ENCODE assay signal across 13 cellular contexts in genomic region chr11:45161252-45162063, GRCh38. TPM values are rescaled to one million over a fixed set of nuclear protein-coding genes. Genes with fewer than 3 reads are reported as not detected.
DNase-seq lines count a peak whose midpoint lies in the region; ATAC-seq and TF ChIP-seq lines count a peak whose summit lies in the region.
"Had no signal": no experiment of that assay in that cellular context is flagged by ENCODE, and none has a peak within 500 bp of the region (broad histone marks: within the 10 kb centered on the region; RNA-seq: fewer than 3 reads in every experiment).

No MANE protein-coding gene starts in this region.

- no peaks in the 10 kb centered on the region for H3K27me3 Mint-ChIP-seq in nephron progenitor cell (ENCODE audit: low read depth, poor library complexity)
- H3K27me3 Mint-ChIP-seq: activated naive CD8-positive, alpha-beta T cell treated with anti-CD3 and anti-CD28 coated beads, Interleukin-2, amount 10 ng/mL, durations not matched to agents 7 days and 5 days had no signal

- H3K9me3 Mint-ChIP-seq in nephron progenitor cell, result no peaks in the 10 kb centered on the region
- H3K9me3 Mint-ChIP-seq: activated naive CD8-positive, alpha-beta T cell treated with anti-CD3 and anti-CD28 coated beads, Interleukin-2, amount 10 ng/mL, durations not matched to agents 7 days and 5 days had no signal

- WGBS in esophagus muscularis mucosa, result 75% methylated on average over 4 of the region's 23 CpGs

- H3K9ac ChIP-seq in NT2/D1 (ENCODE audit: insufficient read length, low read depth), result peak overlapping the region; percentile 23
- H3K9ac ChIP-seq in muscle layer of colon (ENCODE audit: low read length), result peak overlapping the region; percentile 11

- peak overlapping the region; percentile 63 to 82 (median 72) for H3K27ac ChIP-seq in esophagus muscularis mucosa (replicated peaks in 1 of 4)
- H3K27ac ChIP-seq in muscle layer of colon (ENCODE audit: low read depth, low read length), result peak overlapping the region; percentile 63
- H3K27ac ChIP-seq in upper lobe of right lung, result no peak overlapping the region
- peak overlapping the region in 1 of 2 donors; percentile 35 for H3K27ac ChIP-seq in breast epithelium
- H3K27ac ChIP-seq: skin epidermis, suprapubic skin had no signal

- H3K4me1 ChIP-seq in NT2/D1 (ENCODE audit: insufficient read depth, insufficient read length) (peaks cover 20% of the 10 kb centered on the region), esophagus muscularis mucosa (peaks cover 64 to 91% (median 87%) of the 10 kb centered on the region in 4 donors), muscle layer of colon (ENCODE audit: insufficient read depth, low read length) (peaks cover 63% of the 10 kb centered on the region), upper lobe of right lung (peaks cover 23% of the 10 kb centered on the region), breast epithelium (peaks cover 14 to 15% of the 10 kb centered on the region in 2 donors)

- H3K4me1 Mint-ChIP-seq in nephron progenitor cell, result peaks cover 34% of the 10 kb centered on the region

- ATAC-seq in upper lobe of right lung, result no peak

- TF ChIP-seq EP300 in esophagus muscularis mucosa (IDR thresholded peaks at IDR 0.05), result no peak

- H3K36me3 ChIP-seq in NT2/D1 (ENCODE audit: insufficient read depth, insufficient read length, low read length) (no peaks in the 10 kb centered on the region), esophagus muscularis mucosa (no peaks in the 10 kb centered on the region), muscle layer of colon (ENCODE audit: insufficient read depth, low read length) (no peaks in the 10 kb centered on the region), upper lobe of right lung (no peaks in the 10 kb centered on the region), breast epithelium (no peaks in the 10 kb centered on the region)
- H3K36me3 ChIP-seq: suprapubic skin had no signal

- H3K27me3 ChIP-seq in NT2/D1 (ENCODE audit: insufficient read depth, insufficient read length), result no peaks in the 10 kb centered on the region
- H3K27me3 ChIP-seq in esophagus muscularis mucosa, result no peaks in the 10 kb centered on the region
- H3K27me3 ChIP-seq in muscle layer of colon (ENCODE audit: control insufficient read depth in 1 of 2, insufficient read depth in 2 of 2, low read length in 2 of 2), result no peaks in the 10 kb centered on the region
- no peaks in the 10 kb centered on the region for H3K27me3 ChIP-seq in upper lobe of right lung
- H3K27me3 ChIP-seq in breast epithelium, result no peaks in the 10 kb centered on the region
- H3K27me3 ChIP-seq: suprapubic skin had no signal

- no peak overlapping the region for H3K27ac Mint-ChIP-seq in nephron progenitor cell
- H3K27ac Mint-ChIP-seq: activated naive CD8-positive, alpha-beta T cell treated with anti-CD3 and anti-CD28 coated beads, Interleukin-2, amount 10 ng/mL, durations not matched to agents 7 days and 5 days had no signal

- TF ChIP-seq CTCF in esophagus muscularis mucosa (IDR thresholded peaks at IDR 0.05) (no peak), upper lobe of right lung (IDR thresholded peaks at IDR 0.05) (no peak), nephron progenitor cell (IDR thresholded peaks at IDR 0.05) (no peak), breast epithelium (IDR thresholded peaks at IDR 0.05) (no peak)

- intact Hi-C loops in esophagus muscularis mucosa (cut with DNase I) (no loop called here), upper lobe of right lung (cut with DNase I) (no loop called here), breast epithelium (cut with DNase I; ENCODE audit: low total_unique reads) (no loop called here)

- H3K9me3 ChIP-seq in NT2/D1 (ENCODE audit: insufficient read depth, low read length), result no peaks in the 10 kb centered on the region
- no peaks in the 10 kb centered on the region for H3K9me3 ChIP-seq in esophagus muscularis mucosa
- H3K9me3 ChIP-seq in muscle layer of colon (ENCODE audit: low read length), result no peaks in the 10 kb centered on the region
- no peaks in the 10 kb centered on the region for H3K9me3 ChIP-seq in upper lobe of right lung
- no peaks in the 10 kb centered on the region for H3K9me3 ChIP-seq in breast epithelium
- H3K9me3 ChIP-seq: suprapubic skin had no signal

- TF ChIP-seq POLR2A in esophagus muscularis mucosa (IDR thresholded peaks at IDR 0.05; ENCODE audit: low read depth) (no peak), breast epithelium (IDR thresholded peaks at IDR 0.05) (no peak)

- no peaks in the 10 kb centered on the region for H3K36me3 Mint-ChIP-seq in nephron progenitor cell (ENCODE audit: low read depth)
- H3K36me3 Mint-ChIP-seq: activated naive CD8-positive, alpha-beta T cell treated with anti-CD3 and anti-CD28 coated beads, Interleukin-2, amount 10 ng/mL, durations not matched to agents 7 days and 5 days had no signal

- DNase-seq in NT2/D1 (ENCODE audit: low read depth, low spot score) (no peak), esophagus muscularis mucosa (ENCODE audit: extremely low spot score) (no peak), upper lobe of right lung (peak; percentile 61), nephron progenitor cell (no peak), mucosa of gallbladder (ENCODE audit: low spot score) (no peak), hepatic stellate cell (ENCODE audit: low spot score) (no peak), breast epithelium (ENCODE audit: low spot score in 2 of 2) (no peak)
- DNase-seq: activated naive CD8-positive, alpha-beta T cell treated with anti-CD3 and anti-CD28 coated beads, Interleukin-2, amount 10 ng/mL, durations not matched to agents 7 days and 5 days; NCI-H1105 treated with DMSO at 0.1 percent for 48 hours; NCI-H510A treated with DMSO at 0.1 percent for 48 hours had no signal

- H3K4me3 ChIP-seq in NT2/D1 (ENCODE audit: insufficient read length, low read depth) (no peak overlapping the region), esophagus muscularis mucosa (no peak overlapping the region), muscle layer of colon (ENCODE audit: low read depth in 1 of 2, low read length in 2 of 2) (peak overlapping the region in 1 of 2 donors; percentile 16), upper lobe of right lung (no peak overlapping the region), breast epithelium (no peak overlapping the region)
- H3K4me3 ChIP-seq: skin epidermis, suprapubic skin had no signal

- no peak overlapping the region for H3K4me3 Mint-ChIP-seq in nephron progenitor cell
- H3K4me3 Mint-ChIP-seq: activated naive CD8-positive, alpha-beta T cell treated with anti-CD3 and anti-CD28 coated beads, Interleukin-2, amount 10 ng/mL, durations not matched to agents 7 days and 5 days had no signal

RNA-seq across cellular contexts. Expression of gene PRDM11, which starts 15.0 kb away (rescaled TPM):
- 10 to 100 TPM; 29.5 to 43.2 (median 33.5) TPM for total RNA-seq in esophagus muscularis mucosa
- 18.3 TPM for total RNA-seq in upper lobe of right lung
- 21.3 TPM for total RNA-seq in mucosa of gallbladder
- total RNA-seq in breast epithelium, result 10 to 100 TPM in 2 of 3 donors, 1 to 10 TPM in 1; 6.9 to 10.9 (median 10.8) TPM
